ENCODE assay signal across 8 cellular contexts in the genomic region with DNA sequence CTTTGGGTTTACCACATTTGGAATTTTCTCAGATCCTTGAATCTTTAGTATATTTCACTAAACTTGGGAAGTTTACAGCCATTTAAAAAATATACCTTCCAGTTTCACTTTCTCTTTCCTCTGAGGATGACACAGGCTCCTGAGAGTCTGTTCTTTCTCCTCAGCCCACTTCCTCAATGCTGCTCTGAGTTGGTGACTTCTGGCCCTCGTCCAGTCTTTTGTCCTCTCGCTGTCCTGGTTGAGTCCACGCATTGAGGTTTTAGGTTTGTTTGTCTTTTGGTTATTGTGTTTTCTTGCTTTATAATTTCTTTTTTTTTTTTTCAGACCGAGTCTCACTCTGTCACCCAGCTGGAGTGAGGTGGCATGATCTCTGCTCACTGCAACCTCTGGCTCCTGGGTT. TPM values are rescaled to one million over a fixed set of nuclear protein-coding genes. Genes with fewer than 3 reads are reported as not detected.
DNase-seq lines count a peak whose midpoint lies in the region; ATAC-seq, FAIRE-seq and TF ChIP-seq lines count a peak whose summit lies in the region.

No MANE protein-coding gene starts in this region.

- FAIRE-seq in small intestine (lab: Jason Lieb, UNC): peak; percentile 75

- WGBS in small intestine, 3 donors: 12 to 23% (median 19%) methylated on average over 4 of the region's 4 CpGs

- H3K36me3 ChIP-seq in CD8-positive, alpha-beta T cell (ENCODE audit: insufficient read depth, low read length): no peaks in the 10 kb centered on the region
- H3K36me3 ChIP-seq in small intestine (ENCODE audit: control insufficient read depth in 2 of 2, insufficient read depth in 2 of 2, low read length in 2 of 2): no peaks in the 10 kb centered on the region

- peak overlapping the region; percentile 23 for H3K27ac ChIP-seq in CD8-positive, alpha-beta T cell (ENCODE audit: low read depth, low read length)
- H3K27ac ChIP-seq in small intestine (ENCODE audit: low read depth in 1 of 2, low read length in 1 of 2): peak overlapping the region in 1 of 2 donors; percentile 9

- no peaks in the 10 kb centered on the region for H3K9me3 Mint-ChIP-seq in CD8-positive, alpha-beta T cell
- H3K9me3 Mint-ChIP-seq in T-helper 1 cell treated with Interleukin-12 subunit alpha and Interleukin-12 subunit beta and Interleukin-4 antibody, amounts not matched to agents 30 μg/mL and 1 μg/mL, for 36 hours: no peaks in the 10 kb centered on the region
- no peaks in the 10 kb centered on the region for H3K9me3 Mint-ChIP-seq in mesothelial cell of epicardium

- POLR2A ChIA-PET in CD8-positive, alpha-beta T cell (lab: Charles Lee): interaction anchor here (0.7 kb wide), 1 partner anchor 10 kb away, joined by 3 read pairs; no protein-coding TSS in a partner anchor

- CTCF ChIA-PET in CD8-positive, alpha-beta T cell (lab: Charles Lee): interaction anchor here (1.3 to 5.9 kb wide), 5 partner anchors 103 to 225 kb away, joined by 3 to 99 read pairs (median 4); no protein-coding TSS in a partner anchor

- no peaks in the 10 kb centered on the region for H3K27me3 Mint-ChIP-seq in CD8-positive, alpha-beta T cell (ENCODE audit: low read depth)
- H3K27me3 Mint-ChIP-seq in T-helper 1 cell treated with Interleukin-12 subunit alpha and Interleukin-12 subunit beta and Interleukin-4 antibody, amounts not matched to agents 30 μg/mL and 1 μg/mL, for 36 hours (ENCODE audit: low read depth): no peaks in the 10 kb centered on the region
- H3K27me3 Mint-ChIP-seq in mesothelial cell of epicardium (ENCODE audit: low read depth): peaks cover 13% of the 10 kb centered on the region

- H3K27me3 ChIP-seq in CD8-positive, alpha-beta T cell (ENCODE audit: insufficient read depth, low read length): no peaks in the 10 kb centered on the region
- H3K27me3 ChIP-seq in small intestine (ENCODE audit: control insufficient read depth in 2 of 2, insufficient read depth in 2 of 2, low read length in 2 of 2): no peaks in the 10 kb centered on the region

- H3K36me3 Mint-ChIP-seq in CD8-positive, alpha-beta T cell: no peaks in the 10 kb centered on the region
- H3K36me3 Mint-ChIP-seq in T-helper 1 cell treated with Interleukin-12 subunit alpha and Interleukin-12 subunit beta and Interleukin-4 antibody, amounts not matched to agents 30 μg/mL and 1 μg/mL, for 36 hours (ENCODE audit: low read depth): no peaks in the 10 kb centered on the region
- H3K36me3 Mint-ChIP-seq in mesothelial cell of epicardium: no peaks in the 10 kb centered on the region

- peaks cover 46% of the 10 kb centered on the region for H3K4me1 Mint-ChIP-seq in CD8-positive, alpha-beta T cell (ENCODE audit: low read depth)
- peaks cover 41% of the 10 kb centered on the region for H3K4me1 Mint-ChIP-seq in T-helper 1 cell treated with Interleukin-12 subunit alpha and Interleukin-12 subunit beta and Interleukin-4 antibody, amounts not matched to agents 30 μg/mL and 1 μg/mL, for 36 hours (ENCODE audit: low read depth)
- H3K4me1 Mint-ChIP-seq in mesothelial cell of epicardium: peaks cover 19% of the 10 kb centered on the region

- H3K4me3 ChIP-seq in CD8-positive, alpha-beta T cell (ENCODE audit: low read depth, low read length): peak overlapping the region; percentile 36
- H3K4me3 ChIP-seq in fibroblast of the aortic adventitia (ENCODE audit: low read depth, low read length) (no peak overlapping the region), small intestine (ENCODE audit: low read depth in 1 of 2, low read length in 2 of 2) (no peak overlapping the region)

- H3K4me1 ChIP-seq in CD8-positive, alpha-beta T cell (ENCODE audit: insufficient read depth, low read length): peaks cover 40% of the 10 kb centered on the region
- H3K4me1 ChIP-seq in small intestine (ENCODE audit: control insufficient read depth in 2 of 2, insufficient read depth in 1 of 2, low read depth in 1 of 2, low read length in 1 of 2): peaks cover 2 to 4% of the 10 kb centered on the region in 2 donors

- intact Hi-C loops in CD8-positive, alpha-beta T cell (cut with DNase I, micrococcal nuclease): loop anchor here (1.0 to 5.0 kb wide), 4 partner anchors 77 to 157 kb away; partner anchors contain the start of gene MBP (in 1 of the 2)

- peak; percentile 66 for ATAC-seq in CD8-positive, alpha-beta T cell
- peak; percentile 75 for ATAC-seq in HG03175 (IDR thresholded peaks at IDR 0.05; ENCODE audit: unreplicated experiment)

- peak overlapping the region; percentile 92 for H3K4me3 Mint-ChIP-seq in CD8-positive, alpha-beta T cell
- peak overlapping the region; percentile 82 for H3K4me3 Mint-ChIP-seq in T-helper 1 cell treated with Interleukin-12 subunit alpha and Interleukin-12 subunit beta and Interleukin-4 antibody, amounts not matched to agents 30 μg/mL and 1 μg/mL, for 36 hours
- no peak overlapping the region for H3K4me3 Mint-ChIP-seq in mesothelial cell of epicardium

- DNase-seq in CD8-positive, alpha-beta T cell: peak in 3 of 7 experiments; percentile 19 to 40 (median 22)
- DNase-seq in GM19238 (ENCODE audit: insufficient read length, low spot score) (peak; percentile 47), fibroblast of the aortic adventitia (ENCODE audit: low read depth) (peak; percentile 57), small intestine (peak; percentile 60), COLO668 (lab: John Stamatoyannopoulos, UW; ENCODE audit: unreplicated experiment) (no peak), mesothelial cell of epicardium (ENCODE audit: low spot score in 2 of 2, unreplicated experiment in 2 of 2) (no peak)

- TF ChIP-seq CTCF in CD8-positive, alpha-beta T cell (IDR thresholded peaks at IDR 0.05): no peak
- no peak for TF ChIP-seq CTCF in fibroblast of the aortic adventitia (IDR thresholded peaks at IDR 0.05; ENCODE audit: insufficient read depth, low read length)
- TF ChIP-seq CTCF in mesothelial cell of epicardium (IDR thresholded peaks at IDR 0.05; ENCODE audit: unreplicated experiment): no peak

- H3K27ac Mint-ChIP-seq in CD8-positive, alpha-beta T cell: peak overlapping the region; percentile 95
- peak overlapping the region; percentile 92 for H3K27ac Mint-ChIP-seq in T-helper 1 cell treated with Interleukin-12 subunit alpha and Interleukin-12 subunit beta and Interleukin-4 antibody, amounts not matched to agents 30 μg/mL and 1 μg/mL, for 36 hours
- H3K27ac Mint-ChIP-seq in mesothelial cell of epicardium: no peak overlapping the region

- H3K9me3 ChIP-seq in CD8-positive, alpha-beta T cell (ENCODE audit: low read length): no peaks in the 10 kb centered on the region
- no peaks in the 10 kb centered on the region for H3K9me3 ChIP-seq in small intestine (ENCODE audit: control insufficient read depth, low read depth)

RNA-seq across cellular contexts. Expression of gene GALR1, which starts 40.7 kb away (rescaled TPM):
- total RNA-seq in CD8-positive, alpha-beta T cell: not detected
- under 0.01 TPM in 1 of 2 replicates, not detected in the other for total RNA-seq in fibroblast of the aortic adventitia (ENCODE audit: low replicate concordance)
- polyA plus RNA-seq in small intestine: 1 to 10 TPM in 1 of 3 donors, not detected in 2; 1.1 TPM
- total RNA-seq in mesothelial cell of epicardium: not detected in 3 replicates

Comparison
In these comparisons a context has a peak if more than half of its experiments do, and no peak if none do; other contexts are left out.
1. DNase-seq: peak in GM19238 (single experiment), fibroblast of the aortic adventitia (single experiment) and small intestine (single experiment); none in COLO668 (single experiment) and mesothelial cell of epicardium (0 of 2).